ENCODE assay signal across 7 cellular contexts in genomic region chr17:73059713-73060112, GRCh38. TPM values are rescaled to one million over a fixed set of nuclear protein-coding genes. Genes with fewer than 3 reads are reported as not detected.
A peak's percentile ranks its signal among the peaks of the same experiment; 100 is the strongest.
DNase-seq lines count a peak whose midpoint lies in the region; ATAC-seq, FAIRE-seq and TF ChIP-seq lines count a peak whose summit lies in the region.
"Not testable (repeated sequence)": the region's sequence is repeated elsewhere in the genome, so short reads cannot be mapped to it uniquely, and the experiment has no call there.

No MANE protein-coding gene starts in this region.

- not testable (repeated sequence) for H3K36me3 Mint-ChIP-seq in Calu3 (ENCODE audit: insufficient read depth, unreplicated experiment)

- not testable (repeated sequence) for H3K9me3 ChIP-seq in RWPE2 (ENCODE audit: severe bottlenecking)

- not testable (repeated sequence) for TF ChIP-seq CTCF in Calu3 (IDR thresholded peaks at IDR 0.05; ENCODE audit: unreplicated experiment); RWPE2 (IDR thresholded peaks at IDR 0.05; ENCODE audit: poor library complexity, severe bottlenecking); epithelial cell of esophagus (IDR thresholded peaks at IDR 0.05; ENCODE audit: insufficient read depth, low read depth, low read length, missing control alignments)

- H3K27me3 Mint-ChIP-seq in Calu3 (ENCODE audit: unreplicated experiment), result not testable (repeated sequence)

- not testable (repeated sequence) for TF ChIP-seq POLR2A in H54 (IDR thresholded peaks at IDR 0.05; ENCODE audit: low read depth, low read length)

- not testable (repeated sequence) for H3K36me3 ChIP-seq in RWPE2 (ENCODE audit: low read depth)

- ATAC-seq in RWPE2 (ENCODE audit: low read depth), result peak; percentile 58; the same call in 1 of the 3 replicates
- not testable (repeated sequence) for ATAC-seq in left lobe of liver

- not testable (repeated sequence) for H3K9me3 Mint-ChIP-seq in Calu3 (ENCODE audit: low read depth, unreplicated experiment)

- FAIRE-seq in H54 (lab: Jason Lieb, UNC), result not testable (repeated sequence)

- CTCF ChIA-PET in Calu3 (lab: Charles Lee), result interaction anchor here (0.7 kb wide), 1 partner anchor 177 kb away, joined by 6 read pairs; no protein-coding TSS in a partner anchor

- not testable (repeated sequence) for H3K4me3 Mint-ChIP-seq in Calu3 (ENCODE audit: low read depth, unreplicated experiment)

- not testable (repeated sequence) for H3K4me1 Mint-ChIP-seq in Calu3 (ENCODE audit: low read depth, unreplicated experiment)

- not testable (repeated sequence) for BruUV-seq in Calu3 (replicated peaks; lab: Mats Ljungman, UMichigan)

- DNase-seq in Calu3 (peak; percentile 5), H54 (ENCODE audit: insufficient read length, low spot score) (peak; percentile 32), M059J (ENCODE audit: low read depth) (peak; percentile 71), amniotic epithelial cell (ENCODE audit: low read depth) (peak; percentile 27), epithelial cell of esophagus (ENCODE audit: low read depth) (peak; percentile 50), left lobe of liver (ENCODE audit: low spot score) (peak; percentile 7)
- not testable (repeated sequence) for DNase-seq in RWPE2 (ENCODE audit: low spot score)

- H3K27me3 ChIP-seq in RWPE2 (ENCODE audit: insufficient read depth, poor library complexity, severe bottlenecking), result not testable (repeated sequence)

- H3K27ac Mint-ChIP-seq in Calu3 (ENCODE audit: unreplicated experiment), result not testable (repeated sequence)

- H3K4me1 ChIP-seq in RWPE2 (ENCODE audit: insufficient read depth, poor library complexity, severe bottlenecking), result not testable (repeated sequence)

- intact Hi-C loops in Calu3 (cut with micrococcal nuclease; ENCODE audit: unreplicated experiment), result not testable (repeated sequence)

- not testable (repeated sequence) for H3K27ac ChIP-seq in RWPE2 (ENCODE audit: poor library complexity, severe bottlenecking)

- H3K4me3 ChIP-seq in RWPE2 (ENCODE audit: severe bottlenecking); epithelial cell of esophagus (ENCODE audit: low read length): not testable (repeated sequence)

RNA-seq across cellular contexts. Expression of gene SLC39A11, which starts 32.8 kb away (rescaled TPM):
- 60.3 and 70.1 TPM in 2 replicates for total RNA-seq in Calu3 (2022)
- 8.8 and 22.2 TPM in 2 replicates for total RNA-seq in M059J (2014; rRNA removed; shearing (Covaris generic))
- total RNA-seq in left lobe of liver, result 46.1 TPM
